ENCODE assay signal across 30 cellular contexts in the genomic region with DNA sequence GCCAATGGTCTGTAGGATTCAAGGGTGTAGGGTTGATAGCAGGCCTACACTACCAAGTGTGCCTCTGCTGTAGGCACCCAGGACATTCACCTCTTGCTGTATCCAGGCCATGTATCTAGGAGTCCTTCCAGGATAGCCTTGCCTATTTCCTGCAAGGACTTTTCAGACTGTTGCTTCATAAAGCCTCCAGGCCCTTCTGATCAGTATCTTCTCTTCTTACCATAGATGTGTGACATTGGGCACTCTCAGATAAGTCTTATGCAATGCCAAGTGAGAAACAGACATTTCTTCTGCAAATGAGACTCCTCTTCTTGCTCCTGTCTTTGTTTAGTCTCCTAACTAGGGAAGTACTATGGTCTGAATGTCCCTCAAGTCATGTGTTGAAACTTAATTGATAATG.
"Had no signal": no experiment of that assay in that cellular context is flagged by ENCODE, and none has a peak within 500 bp of the region (broad histone marks: within the 10 kb centered on the region; RNA-seq: fewer than 3 reads in every experiment).

No MANE protein-coding gene starts in this region.

- H3K36me3 ChIP-seq: brain microvascular endothelial cell, esophagus muscularis mucosa, gastrocnemius medialis had no signal

- H3K27me3 ChIP-seq: brain microvascular endothelial cell, esophagus muscularis mucosa, foreskin keratinocyte, gastrocnemius medialis had no signal

- ATAC-seq: activated CD8-positive, alpha-beta T cell treated with anti-CD3 and anti-CD28 coated beads for 36 hours; activated T-cell treated with anti-CD3 and anti-CD28 coated beads, Interleukin-2, amount 50 U/mL, for 4 hours; activated T-helper 17 cell treated with anti-CD3 and anti-CD28 coated beads, Interleukin-2, amount 50 U/mL, for 72 hours; effector memory CD8-positive, alpha-beta T cell; foreskin keratinocyte; gastrocnemius medialis had no signal

- H3K4me3 Mint-ChIP-seq: activated B cell treated with CpG ODN at 0.5 μM for 24 hours; activated CD8-positive, alpha-beta T cell treated with anti-CD3 and anti-CD28 coated beads for 36 hours; activated naive CD8-positive, alpha-beta T cell; activated T-cell treated with anti-CD3 and anti-CD28 coated beads, Interleukin-2, amount 50 U/mL, for 4 hours; activated T-helper 17 cell treated with anti-CD3 and anti-CD28 coated beads, Interleukin-2, amount 50 U/mL, for 72 hours; effector memory CD8-positive, alpha-beta T cell had no signal

- H3K4me1 Mint-ChIP-seq: activated B cell treated with CpG ODN at 0.5 μM for 24 hours; activated T-helper 17 cell treated with anti-CD3 and anti-CD28 coated beads, Interleukin-2, amount 50 U/mL, for 72 hours had no signal

- DNase-seq: activated B cell treated with CpG ODN at 0.5 μM for 24 hours; activated CD4-positive, alpha-beta T cell treated with anti-CD3 and anti-CD28 coated beads for 48 hours; activated CD4-positive, alpha-beta T cell treated with anti-CD3 and anti-CD28 coated beads, Interleukin-2, amount 50 U/mL, for 1 hour; activated CD4-positive, alpha-beta T cell treated with anti-CD3 and anti-CD28 coated beads, Interleukin-2, amount 50 U/mL, for 48 hours; activated CD8-positive, alpha-beta memory T cell treated with anti-CD3 and anti-CD28 coated beads for 24 hours; activated CD8-positive, alpha-beta T cell treated with anti-CD3 and anti-CD28 coated beads for 36 hours; activated effector memory CD4-positive, alpha-beta T cell treated with Interleukin-2 at 50 U/mL for 16 hours; activated gamma-delta T cell treated with Interleukin-2 at 50 U/mL for 16 hours; activated naive CD4-positive, alpha-beta T cell treated with anti-CD3 and anti-CD28 coated beads, Interleukin-2, amount 50 U/mL, for 16 hours; activated naive CD4-positive, alpha-beta T cell treated with Interleukin-2 at 50 U/mL for 16 hours; activated T-cell treated with anti-CD3 and anti-CD28 coated beads, Interleukin-2, amount 50 U/mL, for 4 hours; amniotic stem cell; anterior cingulate cortex; brain microvascular endothelial cell; caudate nucleus; cortex of kidney; dermis blood vessel endothelial cell; effector CD4-positive, alpha-beta T cell; effector memory CD8-positive, alpha-beta T cell; erythroblast; foreskin keratinocyte; gastrocnemius medialis; glutamatergic neuron; T-helper 2 cell had no signal

- H3K36me3 Mint-ChIP-seq: activated naive CD8-positive, alpha-beta T cell had no signal

- H3K9me3 Mint-ChIP-seq: activated B cell treated with CpG ODN at 0.5 μM for 24 hours; activated CD8-positive, alpha-beta T cell treated with anti-CD3 and anti-CD28 coated beads for 36 hours; activated T-cell treated with anti-CD3 and anti-CD28 coated beads, Interleukin-2, amount 50 U/mL, for 4 hours; activated T-helper 17 cell treated with anti-CD3 and anti-CD28 coated beads, Interleukin-2, amount 50 U/mL, for 72 hours; effector memory CD8-positive, alpha-beta T cell had no signal

- H3K4me3 ChIP-seq: esophagus muscularis mucosa, gastrocnemius medialis had no signal

- H3K27me3 Mint-ChIP-seq: activated B cell treated with CpG ODN at 0.5 μM for 24 hours; activated CD8-positive, alpha-beta T cell treated with anti-CD3 and anti-CD28 coated beads for 36 hours; activated naive CD8-positive, alpha-beta T cell had no signal

- FAIRE-seq: astrocyte, colon, TTC549 had no signal

- H3K27ac Mint-ChIP-seq: activated B cell treated with CpG ODN at 0.5 μM for 24 hours; activated CD8-positive, alpha-beta T cell treated with anti-CD3 and anti-CD28 coated beads for 36 hours; activated naive CD8-positive, alpha-beta T cell; activated T-helper 17 cell treated with anti-CD3 and anti-CD28 coated beads, Interleukin-2, amount 50 U/mL, for 72 hours; effector memory CD8-positive, alpha-beta T cell had no signal
